Comparison of ENCODE assay signal across 9 cellular contexts in genomic region chr13:97659602-97660001, GRCh38.
A peak's percentile ranks its signal among the peaks of the same experiment; 100 is the strongest.
DNase-seq lines count a peak whose midpoint lies in the region; ATAC-seq, FAIRE-seq and TF ChIP-seq lines count a peak whose summit lies in the region.
"Had no signal": no experiment of that assay in that cellular context is flagged by ENCODE, and none has a peak within 500 bp of the region (broad histone marks: within the 10 kb centered on the region; RNA-seq: fewer than 3 reads in every experiment).

No MANE protein-coding gene starts in this region.

- no peaks in the 10 kb centered on the region for H3K9me1 ChIP-seq in K562 (ENCODE audit: control insufficient read depth, insufficient read depth, low read length)

- in situ Hi-C loops in K562 (cut with MboI): no loop called here

- no peak for FAIRE-seq in K562 (lab: Jason Lieb, UNC)
- FAIRE-seq: keratinocyte had no signal

- TF ChIP-seq CTCF in K562 (IDR thresholded peaks at IDR 0.05 in 2 of 3, conservative IDR thresholded peaks at IDR 0.05 in 1 of 3; ENCODE audit: insufficient read depth in 2 of 3, low read depth in 1 of 3, low read length in 3 of 3): peak; percentile 13 to 25 (median 16); a peak in 2 of 6 replicates
- TF ChIP-seq CTCF in vagina (IDR thresholded peaks at IDR 0.05): no peak

- no TSS peak for BruUV-seq in K562 (replicated peaks; lab: Mats Ljungman, UMichigan)

- H3K27me3 ChIP-seq in K562 (ENCODE audit: control insufficient read depth in 2 of 2, insufficient read depth in 2 of 2, low read length in 2 of 2) (no peaks in the 10 kb centered on the region), vagina (no peaks in the 10 kb centered on the region)

- H2AFZ ChIP-seq in K562 (ENCODE audit: low read depth, low read length): no peak overlapping the region

- H3K9ac ChIP-seq in K562 (ENCODE audit: insufficient read depth in 1 of 2, low read depth in 2 of 2, low read length in 2 of 2): no peak overlapping the region

- H3K79me2 ChIP-seq in K562 (ENCODE audit: control insufficient read depth, insufficient read depth, low read length): no peaks in the 10 kb centered on the region

- POLR2A ChIA-PET in K562 (lab: Yijun Ruan, JAX): no interaction called here

- H3K9me3 ChIP-seq in K562 (replicated peaks; ENCODE audit: control insufficient read depth, insufficient read depth, low read depth, low read length) (no peaks in the 10 kb centered on the region), vagina (no peaks in the 10 kb centered on the region)

- H3K4me1 ChIP-seq in K562 (replicated peaks in 1 of 2; ENCODE audit: control insufficient read depth in 2 of 2, insufficient read depth in 2 of 2, low read length in 2 of 2): no peaks in the 10 kb centered on the region
- no peaks in the 10 kb centered on the region for H3K4me1 ChIP-seq in vagina

- CTCF ChIA-PET in K562 (lab: Yijun Ruan, JAX; ENCODE audit: low intra/inter-chr PET ratio): no interaction called here

- no peaks in the 10 kb centered on the region for H3K36me3 ChIP-seq in K562 (ENCODE audit: control insufficient read depth, insufficient read depth, low read length)
- H3K36me3 ChIP-seq in vagina: no peaks in the 10 kb centered on the region

- no peaks in the 10 kb centered on the region for H4K20me1 ChIP-seq in K562 (replicated peaks; ENCODE audit: control insufficient read depth, insufficient read depth, low read length)

- intact Hi-C loops in K562 (cut with micrococcal nuclease): no loop called here
- intact Hi-C loops in vagina (cut with DNase I): no loop called here

- no peak overlapping the region for H3K4me2 ChIP-seq in K562 (ENCODE audit: insufficient read depth, low read length)

- WGBS in K562 (ENCODE audit: insufficient coverage, low coverage, missing lambda C conversion rate): 0% methylated on average over 4 of the region's 4 CpGs

- H3K4me3 ChIP-seq in K562 (no peak overlapping the region), vagina (no peak overlapping the region)

- TF ChIP-seq POLR2A in K562 (conservative IDR thresholded peaks at IDR 0.05) (no peak), vagina (IDR thresholded peaks at IDR 0.05) (no peak)

- H3K27ac ChIP-seq in K562 (ENCODE audit: extremely low read depth, low read depth, low read length) (no peak overlapping the region), vagina (no peak overlapping the region)

- peak; percentile 20 for DNase-seq in COLO829 (ENCODE audit: low spot score)
- DNase-seq in K562 (ENCODE audit: extremely low read depth in 1 of 4, low spot score in 3 of 4): peak in 1 of 4 experiments; percentile 2
- DNase-seq in medulla oblongata (ENCODE audit: extremely low spot score): peak; percentile 56
- DNase-seq in activated CD8-positive, alpha-beta memory T cell treated with anti-CD3 and anti-CD28 coated beads, Interleukin-2, amount 50 U/mL, for 48 hours: no peak
- no peak for DNase-seq in vagina (ENCODE audit: extremely low spot score in 2 of 2)
- no peak for DNase-seq in NCI-H146 treated with DMSO at 0.1 percent for 48 hours (lab: John Stamatoyannopoulos, UW; ENCODE audit: unreplicated experiment)

- TF ChIP-seq RAD21 in K562 (CRISPR knock-in tag; conservative IDR thresholded peaks at IDR 0.05 in 1 of 2, IDR thresholded peaks at IDR 0.05 in 1 of 2): peak in 1 of 2 experiments; percentile 21; a peak in 2 of 4 replicates

- peak; percentile 51 for ATAC-seq in HG02981 (IDR thresholded peaks at IDR 0.05; ENCODE audit: unreplicated experiment)
- ATAC-seq in K562: no peak
- no peak for ATAC-seq in GM18873 (IDR thresholded peaks at IDR 0.05; ENCODE audit: low FRiP score, unreplicated experiment)

- no peak for TF ChIP-seq EP300 in K562 (IDR thresholded peaks at IDR 0.05; ENCODE audit: low read length)

TF ChIP-seq in K562, 482 proteins besides CTCF, POLR2A, EP300 and RAD21 (continues in another document):
- no peak for TF ChIP-seq BMI1 (IDR thresholded peaks at IDR 0.05; ENCODE audit: low read length)
- no peak for TF ChIP-seq POLR2G (IDR thresholded peaks at IDR 0.05; ENCODE audit: low read depth, low read length)
- no peak for TF ChIP-seq RUNX1 (IDR thresholded peaks at IDR 0.05; ENCODE audit: low read depth)
- TF ChIP-seq, protein P1, sequence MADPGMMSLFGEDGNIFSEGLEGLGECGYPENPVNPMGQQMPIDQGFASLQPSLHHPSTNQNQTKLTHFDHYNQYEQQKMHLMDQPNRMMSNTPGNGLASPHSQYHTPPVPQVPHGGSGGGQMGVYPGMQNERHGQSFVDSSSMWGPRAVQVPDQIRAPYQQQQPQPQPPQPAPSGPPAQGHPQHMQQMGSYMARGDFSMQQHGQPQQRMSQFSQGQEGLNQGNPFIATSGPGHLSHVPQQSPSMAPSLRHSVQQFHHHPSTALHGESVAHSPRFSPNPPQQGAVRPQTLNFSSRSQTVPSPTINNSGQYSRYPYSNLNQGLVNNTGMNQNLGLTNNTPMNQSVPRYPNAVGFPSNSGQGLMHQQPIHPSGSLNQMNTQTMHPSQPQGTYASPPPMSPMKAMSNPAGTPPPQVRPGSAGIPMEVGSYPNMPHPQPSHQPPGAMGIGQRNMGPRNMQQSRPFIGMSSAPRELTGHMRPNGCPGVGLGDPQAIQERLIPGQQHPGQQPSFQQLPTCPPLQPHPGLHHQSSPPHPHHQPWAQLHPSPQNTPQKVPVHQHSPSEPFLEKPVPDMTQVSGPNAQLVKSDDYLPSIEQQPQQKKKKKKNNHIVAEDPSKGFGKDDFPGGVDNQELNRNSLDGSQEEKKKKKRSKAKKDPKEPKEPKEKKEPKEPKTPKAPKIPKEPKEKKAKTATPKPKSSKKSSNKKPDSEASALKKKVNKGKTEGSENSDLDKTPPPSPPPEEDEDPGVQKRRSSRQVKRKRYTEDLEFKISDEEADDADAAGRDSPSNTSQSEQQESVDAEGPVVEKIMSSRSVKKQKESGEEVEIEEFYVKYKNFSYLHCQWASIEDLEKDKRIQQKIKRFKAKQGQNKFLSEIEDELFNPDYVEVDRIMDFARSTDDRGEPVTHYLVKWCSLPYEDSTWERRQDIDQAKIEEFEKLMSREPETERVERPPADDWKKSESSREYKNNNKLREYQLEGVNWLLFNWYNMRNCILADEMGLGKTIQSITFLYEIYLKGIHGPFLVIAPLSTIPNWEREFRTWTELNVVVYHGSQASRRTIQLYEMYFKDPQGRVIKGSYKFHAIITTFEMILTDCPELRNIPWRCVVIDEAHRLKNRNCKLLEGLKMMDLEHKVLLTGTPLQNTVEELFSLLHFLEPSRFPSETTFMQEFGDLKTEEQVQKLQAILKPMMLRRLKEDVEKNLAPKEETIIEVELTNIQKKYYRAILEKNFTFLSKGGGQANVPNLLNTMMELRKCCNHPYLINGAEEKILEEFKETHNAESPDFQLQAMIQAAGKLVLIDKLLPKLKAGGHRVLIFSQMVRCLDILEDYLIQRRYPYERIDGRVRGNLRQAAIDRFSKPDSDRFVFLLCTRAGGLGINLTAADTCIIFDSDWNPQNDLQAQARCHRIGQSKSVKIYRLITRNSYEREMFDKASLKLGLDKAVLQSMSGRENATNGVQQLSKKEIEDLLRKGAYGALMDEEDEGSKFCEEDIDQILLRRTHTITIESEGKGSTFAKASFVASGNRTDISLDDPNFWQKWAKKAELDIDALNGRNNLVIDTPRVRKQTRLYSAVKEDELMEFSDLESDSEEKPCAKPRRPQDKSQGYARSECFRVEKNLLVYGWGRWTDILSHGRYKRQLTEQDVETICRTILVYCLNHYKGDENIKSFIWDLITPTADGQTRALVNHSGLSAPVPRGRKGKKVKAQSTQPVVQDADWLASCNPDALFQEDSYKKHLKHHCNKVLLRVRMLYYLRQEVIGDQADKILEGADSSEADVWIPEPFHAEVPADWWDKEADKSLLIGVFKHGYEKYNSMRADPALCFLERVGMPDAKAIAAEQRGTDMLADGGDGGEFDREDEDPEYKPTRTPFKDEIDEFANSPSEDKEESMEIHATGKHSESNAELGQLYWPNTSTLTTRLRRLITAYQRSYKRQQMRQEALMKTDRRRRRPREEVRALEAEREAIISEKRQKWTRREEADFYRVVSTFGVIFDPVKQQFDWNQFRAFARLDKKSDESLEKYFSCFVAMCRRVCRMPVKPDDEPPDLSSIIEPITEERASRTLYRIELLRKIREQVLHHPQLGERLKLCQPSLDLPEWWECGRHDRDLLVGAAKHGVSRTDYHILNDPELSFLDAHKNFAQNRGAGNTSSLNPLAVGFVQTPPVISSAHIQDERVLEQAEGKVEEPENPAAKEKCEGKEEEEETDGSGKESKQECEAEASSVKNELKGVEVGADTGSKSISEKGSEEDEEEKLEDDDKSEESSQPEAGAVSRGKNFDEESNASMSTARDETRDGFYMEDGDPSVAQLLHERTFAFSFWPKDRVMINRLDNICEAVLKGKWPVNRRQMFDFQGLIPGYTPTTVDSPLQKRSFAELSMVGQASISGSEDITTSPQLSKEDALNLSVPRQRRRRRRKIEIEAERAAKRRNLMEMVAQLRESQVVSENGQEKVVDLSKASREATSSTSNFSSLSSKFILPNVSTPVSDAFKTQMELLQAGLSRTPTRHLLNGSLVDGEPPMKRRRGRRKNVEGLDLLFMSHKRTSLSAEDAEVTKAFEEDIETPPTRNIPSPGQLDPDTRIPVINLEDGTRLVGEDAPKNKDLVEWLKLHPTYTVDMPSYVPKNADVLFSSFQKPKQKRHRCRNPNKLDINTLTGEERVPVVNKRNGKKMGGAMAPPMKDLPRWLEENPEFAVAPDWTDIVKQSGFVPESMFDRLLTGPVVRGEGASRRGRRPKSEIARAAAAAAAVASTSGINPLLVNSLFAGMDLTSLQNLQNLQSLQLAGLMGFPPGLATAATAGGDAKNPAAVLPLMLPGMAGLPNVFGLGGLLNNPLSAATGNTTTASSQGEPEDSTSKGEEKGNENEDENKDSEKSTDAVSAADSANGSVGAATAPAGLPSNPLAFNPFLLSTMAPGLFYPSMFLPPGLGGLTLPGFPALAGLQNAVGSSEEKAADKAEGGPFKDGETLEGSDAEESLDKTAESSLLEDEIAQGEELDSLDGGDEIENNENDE (IDR thresholded peaks at IDR 0.05; ENCODE audit: low read depth, low read length): no peak
- TF ChIP-seq NFATC3 (IDR thresholded peaks at IDR 0.05): no peak
- TF ChIP-seq RBM39 (optimal IDR thresholded peaks at IDR 0.05; ENCODE audit: low read depth, low read length): no peak

Comparison
In these comparisons a context has a peak if more than half of its experiments do, and no peak if none do; other contexts are left out.
1. DNase-seq: peak in COLO829 (single experiment) and medulla oblongata (single experiment); none in activated CD8-positive, alpha-beta memory T cell treated with anti-CD3 and anti-CD28 coated beads, Interleukin-2, amount 50 U/mL, for 48 hours (single experiment), vagina (0 of 2) and NCI-H146 treated with DMSO at 0.1 percent for 48 hours (single experiment).
2. CTCF ChIP-seq: peak in K562 (3 of 3); none in vagina (0 of 3).